ENCODE assay signal across 26 cellular contexts in the genomic region with DNA sequence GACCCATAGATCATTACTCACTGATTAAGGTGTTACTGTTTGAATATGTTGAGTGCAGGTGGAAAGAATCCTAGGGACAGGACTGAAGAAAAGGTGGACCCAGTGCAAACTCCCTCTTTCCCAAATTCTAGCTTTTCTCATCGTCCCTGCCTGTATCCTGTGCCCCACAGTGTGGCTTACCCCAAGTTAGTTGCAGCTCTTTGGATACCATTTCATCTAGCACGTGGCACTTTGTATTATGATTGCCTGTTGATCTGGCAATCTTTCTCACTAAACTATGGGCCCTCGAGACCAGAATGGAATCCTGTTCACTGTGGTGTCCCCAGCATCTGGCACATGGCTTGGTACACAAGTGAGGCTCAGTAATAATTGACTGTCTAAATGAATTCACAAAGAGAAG.
DNase-seq lines count a peak whose midpoint lies in the region; ATAC-seq and TF ChIP-seq lines count a peak whose summit lies in the region.
"Had no signal": no experiment of that assay in that cellular context is flagged by ENCODE, and none has a peak within 500 bp of the region (broad histone marks: within the 10 kb centered on the region; RNA-seq: fewer than 3 reads in every experiment).

No MANE protein-coding gene starts in this region.

- CTCF ChIA-PET in activated naive CD4-positive, alpha-beta T cell treated with anti-CD3 and anti-CD28 coated beads for 36 hours (lab: Charles Lee): no interaction called here
- CTCF ChIA-PET in activated naive CD4-positive, alpha-beta T cell treated with anti-CD3 and anti-CD28 coated beads, Interleukin-2, amount 10 ng/mL, durations not matched to agents 7 days and 5 days (lab: Charles Lee): no interaction called here

- no peak overlapping the region for H3K4me3 Mint-ChIP-seq in activated naive CD4-positive, alpha-beta T cell treated with anti-CD3 and anti-CD28 coated beads for 36 hours
- no peak overlapping the region for H3K4me3 Mint-ChIP-seq in activated naive CD4-positive, alpha-beta T cell treated with anti-CD3 and anti-CD28 coated beads, Interleukin-2, amount 10 ng/mL, durations not matched to agents 7 days and 5 days
- H3K4me3 Mint-ChIP-seq in HFFc6: no peak overlapping the region
- no peak overlapping the region for H3K4me3 Mint-ChIP-seq in effector memory CD8-positive, alpha-beta T cell
- H3K4me3 Mint-ChIP-seq: dendritic cell treated with granulocyte-macrophage colony-stimulating factor and Interleukin-4, amounts not matched to agents 40 ng/mL and 50 ng/mL, for 4 days; nephron; WTC11 had no signal

- H3K4me3 ChIP-seq in osteoblast (ENCODE audit: insufficient read depth, low read length): no peak overlapping the region
- H3K4me3 ChIP-seq: sigmoid colon, uterus had no signal

- H4K20me1 ChIP-seq in osteoblast (ENCODE audit: insufficient read depth, low read length): peaks cover 11% of the 10 kb centered on the region

- no peaks in the 10 kb centered on the region for H3K27me3 Mint-ChIP-seq in activated naive CD4-positive, alpha-beta T cell treated with anti-CD3 and anti-CD28 coated beads for 36 hours (ENCODE audit: low read depth)
- no peaks in the 10 kb centered on the region for H3K27me3 Mint-ChIP-seq in activated naive CD4-positive, alpha-beta T cell treated with anti-CD3 and anti-CD28 coated beads, Interleukin-2, amount 10 ng/mL, durations not matched to agents 7 days and 5 days
- H3K27me3 Mint-ChIP-seq in HFFc6 (ENCODE audit: insufficient read depth): peaks cover 4% of the 10 kb centered on the region
- no peaks in the 10 kb centered on the region for H3K27me3 Mint-ChIP-seq in effector memory CD8-positive, alpha-beta T cell
- H3K27me3 Mint-ChIP-seq: dendritic cell treated with granulocyte-macrophage colony-stimulating factor and Interleukin-4, amounts not matched to agents 40 ng/mL and 50 ng/mL, for 4 days had no signal

- no peak for ATAC-seq in effector memory CD8-positive, alpha-beta T cell (replicated peaks)
- ATAC-seq in GM18511 (IDR thresholded peaks at IDR 0.05; ENCODE audit: unreplicated experiment): no peak
- ATAC-seq: left colon, Right ventricle myocardium inferior, WTC11 had no signal

- no peak for DNase-seq in activated naive CD4-positive, alpha-beta T cell treated with anti-CD3 and anti-CD28 coated beads for 36 hours
- DNase-seq in activated naive CD4-positive, alpha-beta T cell treated with anti-CD3 and anti-CD28 coated beads, Interleukin-2, amount 10 ng/mL, durations not matched to agents 7 days and 5 days: no peak
- DNase-seq in HFFc6 (no peak), osteoblast (ENCODE audit: insufficient read length, low spot score, missing footprints) (no peak), NK-92 (lab: John Stamatoyannopoulos, UW; ENCODE audit: unreplicated experiment) (no peak)
- DNase-seq in effector memory CD8-positive, alpha-beta T cell: no peak
- no peak for DNase-seq in stimulated activated CD4-positive, alpha-beta T cell treated with anti-CD3 and anti-CD28 coated beads, Interleukin-4, amount 100 ng/mL, for 24 hours
- DNase-seq: amniotic stem cell; DMS 273 treated with DMSO at 0.1 percent for 48 hours; HCEC 1CT; left colon; mesendoderm; NCI-H1930; NCI-H226; NCI-H748 treated with DMSO at 0.1 percent for 48 hours; posterior cingulate gyrus; sigmoid colon; stimulated activated CD4-positive, alpha-beta T cell treated with anti-CD3 and anti-CD28 coated beads, Interleukin-15, amount 100 ng/mL, for 24 hours; T1000; uterus had no signal

- H3K4me1 ChIP-seq in osteoblast (ENCODE audit: insufficient read depth, low read length): peaks cover 14% of the 10 kb centered on the region
- H3K4me1 ChIP-seq: uterus had no signal

- no peaks in the 10 kb centered on the region for H3K9me3 Mint-ChIP-seq in activated naive CD4-positive, alpha-beta T cell treated with anti-CD3 and anti-CD28 coated beads for 36 hours
- H3K9me3 Mint-ChIP-seq in activated naive CD4-positive, alpha-beta T cell treated with anti-CD3 and anti-CD28 coated beads, Interleukin-2, amount 10 ng/mL, durations not matched to agents 7 days and 5 days: no peaks in the 10 kb centered on the region
- H3K9me3 Mint-ChIP-seq in HFFc6: no peaks in the 10 kb centered on the region
- no peaks in the 10 kb centered on the region for H3K9me3 Mint-ChIP-seq in effector memory CD8-positive, alpha-beta T cell
- H3K9me3 Mint-ChIP-seq: dendritic cell treated with granulocyte-macrophage colony-stimulating factor and Interleukin-4, amounts not matched to agents 40 ng/mL and 50 ng/mL, for 4 days; nephron; WTC11 had no signal

- H3K36me3 ChIP-seq in osteoblast (ENCODE audit: insufficient read depth, low read length): peaks cover 48% of the 10 kb centered on the region
- H3K36me3 ChIP-seq: uterus had no signal

- intact Hi-C loops in activated naive CD4-positive, alpha-beta T cell treated with anti-CD3 and anti-CD28 coated beads for 36 hours (cut with micrococcal nuclease): no loop called here

- H3K27ac Mint-ChIP-seq in activated naive CD4-positive, alpha-beta T cell treated with anti-CD3 and anti-CD28 coated beads for 36 hours: peak overlapping the region; percentile 60
- H3K27ac Mint-ChIP-seq in activated naive CD4-positive, alpha-beta T cell treated with anti-CD3 and anti-CD28 coated beads, Interleukin-2, amount 10 ng/mL, durations not matched to agents 7 days and 5 days: no peak overlapping the region
- H3K27ac Mint-ChIP-seq in HFFc6: peak overlapping the region; percentile 55
- peak overlapping the region; percentile 40 to 78 for H3K27ac Mint-ChIP-seq in effector memory CD8-positive, alpha-beta T cell
- H3K27ac Mint-ChIP-seq: dendritic cell treated with granulocyte-macrophage colony-stimulating factor and Interleukin-4, amounts not matched to agents 40 ng/mL and 50 ng/mL, for 4 days; nephron; WTC11 had no signal

- no peak overlapping the region for H2AFZ ChIP-seq in osteoblast (ENCODE audit: low read length)

- H3K79me2 ChIP-seq in osteoblast (ENCODE audit: insufficient read depth, low read length): peaks cover 72% of the 10 kb centered on the region

- peaks cover 27% of the 10 kb centered on the region for H3K36me3 Mint-ChIP-seq in activated naive CD4-positive, alpha-beta T cell treated with anti-CD3 and anti-CD28 coated beads for 36 hours (ENCODE audit: low read depth)
- H3K36me3 Mint-ChIP-seq in activated naive CD4-positive, alpha-beta T cell treated with anti-CD3 and anti-CD28 coated beads, Interleukin-2, amount 10 ng/mL, durations not matched to agents 7 days and 5 days: peaks cover 37% of the 10 kb centered on the region
- H3K36me3 Mint-ChIP-seq in HFFc6 (ENCODE audit: low read depth): peaks cover 44% of the 10 kb centered on the region
- peaks cover 60% of the 10 kb centered on the region for H3K36me3 Mint-ChIP-seq in effector memory CD8-positive, alpha-beta T cell (ENCODE audit: insufficient read depth)

- peaks cover 23% of the 10 kb centered on the region for H3K4me1 Mint-ChIP-seq in activated naive CD4-positive, alpha-beta T cell treated with anti-CD3 and anti-CD28 coated beads for 36 hours (ENCODE audit: low read depth)
- no peaks in the 10 kb centered on the region for H3K4me1 Mint-ChIP-seq in activated naive CD4-positive, alpha-beta T cell treated with anti-CD3 and anti-CD28 coated beads, Interleukin-2, amount 10 ng/mL, durations not matched to agents 7 days and 5 days
- peaks cover 4% of the 10 kb centered on the region; the same call in 1 of the 2 replicates for H3K4me1 Mint-ChIP-seq in HFFc6 (ENCODE audit: low read depth)
- H3K4me1 Mint-ChIP-seq in effector memory CD8-positive, alpha-beta T cell (ENCODE audit: low read depth in 2 of 2): peaks cover 11 to 18% of the 10 kb centered on the region in 2 donors
- H3K4me1 Mint-ChIP-seq: nephron had no signal

- TF ChIP-seq CTCF in HFFc6 (IDR thresholded peaks at IDR 0.05) (no peak), osteoblast (IDR thresholded peaks at IDR 0.05; ENCODE audit: extremely low read depth, low read depth, low read length) (no peak)

- H3K4me2 ChIP-seq in osteoblast (ENCODE audit: insufficient read depth, low read length): no peak overlapping the region

- H3K27me3 ChIP-seq in osteoblast (ENCODE audit: insufficient read depth, low read length): no peaks in the 10 kb centered on the region
- H3K27me3 ChIP-seq: sigmoid colon, uterus had no signal

- no peaks in the 10 kb centered on the region for H3K9me3 ChIP-seq in osteoblast (ENCODE audit: low read depth, low read length)
- H3K9me3 ChIP-seq: sigmoid colon, uterus had no signal

- H3K27ac ChIP-seq in osteoblast (ENCODE audit: low read depth, low read length): peak overlapping the region; percentile 24
- H3K27ac ChIP-seq: C4-2B had no signal
